1 cellular context compared by ENCODE assay signal in the genomic region with DNA sequence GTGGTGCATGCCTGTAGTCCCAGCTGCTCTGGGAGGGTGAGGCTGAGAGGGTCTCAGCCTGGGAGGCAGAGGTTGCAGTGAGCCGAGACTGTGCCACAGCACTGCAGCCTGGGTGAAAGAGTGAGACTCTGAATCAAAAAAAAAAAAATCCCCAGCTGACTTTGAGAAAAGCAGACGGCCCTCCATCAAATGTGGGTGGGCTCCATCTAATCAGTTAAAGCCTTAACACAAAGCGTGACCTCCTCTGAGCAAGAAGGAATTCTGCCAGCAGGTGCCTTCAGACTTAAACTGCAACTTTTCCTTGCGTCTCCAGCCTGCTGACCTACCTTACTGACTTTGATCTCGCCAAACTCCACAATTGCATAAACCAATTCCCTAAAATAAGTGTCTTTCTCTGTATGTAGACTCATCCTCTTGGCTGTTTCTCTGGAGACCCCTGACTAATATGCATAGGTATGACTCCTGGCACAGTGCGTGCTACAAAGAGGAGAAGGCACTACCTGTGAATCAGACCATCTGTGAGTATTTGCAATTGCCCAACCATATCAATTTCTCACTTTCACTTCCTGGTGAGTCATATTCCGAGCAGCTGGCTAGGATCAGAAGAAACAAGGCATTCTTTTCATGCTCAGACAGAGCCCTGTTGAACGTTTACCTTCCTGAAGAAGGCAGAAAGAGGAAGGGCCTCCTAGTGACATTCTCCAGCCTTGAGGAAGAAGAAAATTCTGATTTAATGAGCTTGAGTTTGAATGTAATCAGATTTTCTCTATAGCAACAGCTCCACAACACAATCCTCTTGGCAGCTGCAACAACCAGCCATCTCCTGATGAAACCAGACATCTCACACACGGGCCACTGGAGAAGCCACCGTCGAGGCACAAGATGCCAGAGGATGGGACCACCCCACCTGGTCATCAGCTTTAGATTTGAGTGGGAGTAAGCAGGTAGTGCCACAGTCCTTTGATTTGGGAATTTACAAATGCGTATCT.
TF ChIP-seq lines count a peak whose summit lies in the region.

No MANE protein-coding gene starts in this region.

TF ChIP-seq in HepG2, 621 proteins besides CTCF, POLR2A, EP300 and RAD21 (continued from another document and continues in another):
- TF ChIP-seq ZNF503 (CRISPR knock-in tag; IDR thresholded peaks at IDR 0.05), result peak; percentile 61; the same call in 1 of the 2 replicates
- no peak for TF ChIP-seq PCBP1 (IDR thresholded peaks at IDR 0.05; ENCODE audit: borderline replicate concordance, low read depth, low read length)
- no peak for TF ChIP-seq SRSF9 (IDR thresholded peaks at IDR 0.05; ENCODE audit: borderline replicate concordance, insufficient read depth, low read depth, low read length, poor library complexity, severe bottlenecking)
- TF ChIP-seq ZNF609 (CRISPR knock-in tag; IDR thresholded peaks at IDR 0.05; ENCODE audit: borderline replicate concordance), result peak; percentile 22; the same call in 1 of the 2 replicates
- no peak for TF ChIP-seq TP53 (CRISPR knock-in tag; conservative IDR thresholded peaks at IDR 0.05)
- TF ChIP-seq ZNF83 (CRISPR knock-in tag; IDR thresholded peaks at IDR 0.05; ENCODE audit: borderline replicate concordance), result no peak
- TF ChIP-seq SPEN (CRISPR knock-in tag; IDR thresholded peaks at IDR 0.05; ENCODE audit: low read depth), result peak; percentile 50; the same call in 1 of the 2 replicates
- peak; percentile 66; the same call in 1 of the 2 replicates for TF ChIP-seq TFE3 (CRISPR knock-in tag; IDR thresholded peaks at IDR 0.05)
- no peak for TF ChIP-seq NFAT5 (CRISPR knock-in tag; IDR thresholded peaks at IDR 0.05)
- no peak for TF ChIP-seq NR0B2 (CRISPR knock-in tag; IDR thresholded peaks at IDR 0.05)
- TF ChIP-seq, protein P1, sequence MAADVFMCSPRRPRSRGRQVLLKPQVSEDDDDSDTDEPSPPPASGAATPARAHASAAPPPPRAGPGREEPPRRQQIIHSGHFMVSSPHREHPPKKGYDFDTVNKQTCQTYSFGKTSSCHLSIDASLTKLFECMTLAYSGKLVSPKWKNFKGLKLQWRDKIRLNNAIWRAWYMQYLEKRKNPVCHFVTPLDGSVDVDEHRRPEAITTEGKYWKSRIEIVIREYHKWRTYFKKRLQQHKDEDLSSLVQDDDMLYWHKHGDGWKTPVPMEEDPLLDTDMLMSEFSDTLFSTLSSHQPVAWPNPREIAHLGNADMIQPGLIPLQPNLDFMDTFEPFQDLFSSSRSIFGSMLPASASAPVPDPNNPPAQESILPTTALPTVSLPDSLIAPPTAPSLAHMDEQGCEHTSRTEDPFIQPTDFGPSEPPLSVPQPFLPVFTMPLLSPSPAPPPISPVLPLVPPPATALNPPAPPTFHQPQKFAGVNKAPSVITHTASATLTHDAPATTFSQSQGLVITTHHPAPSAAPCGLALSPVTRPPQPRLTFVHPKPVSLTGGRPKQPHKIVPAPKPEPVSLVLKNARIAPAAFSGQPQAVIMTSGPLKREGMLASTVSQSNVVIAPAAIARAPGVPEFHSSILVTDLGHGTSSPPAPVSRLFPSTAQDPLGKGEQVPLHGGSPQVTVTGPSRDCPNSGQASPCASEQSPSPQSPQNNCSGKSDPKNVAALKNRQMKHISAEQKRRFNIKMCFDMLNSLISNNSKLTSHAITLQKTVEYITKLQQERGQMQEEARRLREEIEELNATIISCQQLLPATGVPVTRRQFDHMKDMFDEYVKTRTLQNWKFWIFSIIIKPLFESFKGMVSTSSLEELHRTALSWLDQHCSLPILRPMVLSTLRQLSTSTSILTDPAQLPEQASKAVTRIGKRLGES (CRISPR knock-in tag; IDR thresholded peaks at IDR 0.05; ENCODE audit: borderline replicate concordance), result no peak
- TF ChIP-seq CSRNP1 (CRISPR knock-in tag; IDR thresholded peaks at IDR 0.05), result 0 out of 2 replicates have a peak, but pooled peaks have one; percentile 20
- TF ChIP-seq ZBTB21 (CRISPR knock-in tag; IDR thresholded peaks at IDR 0.05), result no peak
- TF ChIP-seq NR2F2 (IDR thresholded peaks at IDR 0.05; ENCODE audit: borderline replicate concordance, low read depth), result no peak
